In the genomic region with DNA sequence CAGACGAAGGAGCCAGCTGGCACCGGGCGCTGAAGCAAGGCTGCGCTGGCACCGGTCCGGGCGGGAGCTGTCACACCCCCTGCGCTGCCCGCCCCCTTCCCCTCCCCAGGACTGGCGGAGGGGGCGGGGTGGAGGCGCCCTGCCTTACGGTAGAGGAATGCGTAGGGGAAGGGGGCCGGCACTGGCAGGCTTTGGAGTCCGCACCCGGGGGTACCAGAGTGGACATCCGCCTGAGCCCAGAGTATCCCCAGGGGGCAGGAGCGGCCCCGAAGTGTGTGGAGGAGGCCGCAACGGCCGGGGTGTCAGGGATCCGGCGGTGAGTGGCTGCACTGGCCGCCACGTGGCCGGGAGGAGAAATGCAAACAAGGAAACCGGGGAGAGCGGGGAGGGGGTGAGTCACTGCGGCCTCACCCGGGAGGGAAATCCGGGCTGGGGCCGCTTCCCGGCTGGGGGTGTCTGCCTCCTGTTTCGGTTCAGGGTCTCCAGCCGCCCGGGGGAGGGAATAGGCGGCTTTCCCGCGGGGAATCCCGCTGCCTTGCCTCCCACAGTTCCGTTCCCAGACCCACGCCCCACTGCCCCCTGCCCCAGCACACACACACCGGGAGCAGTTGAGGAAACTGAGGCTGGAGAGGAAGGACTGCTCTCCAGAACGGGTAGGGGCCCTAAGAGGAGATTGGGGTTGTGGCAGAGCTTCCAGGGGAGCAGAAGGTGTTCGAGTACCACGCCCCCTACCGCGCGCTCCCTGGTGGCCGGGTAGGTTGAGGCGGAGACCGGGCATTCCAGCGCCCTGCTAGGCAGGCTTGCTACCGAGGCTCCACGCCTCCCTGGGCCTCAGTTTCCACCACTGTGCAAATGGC, we compare ENCODE assay signal across 8 cellular contexts. TPM values are rescaled to one million over a fixed set of nuclear protein-coding genes. Genes with fewer than 3 reads are reported as not detected.
DNase-seq lines count a peak whose midpoint lies in the region; ATAC-seq and TF ChIP-seq lines count a peak whose summit lies in the region.

A gene with protein sequence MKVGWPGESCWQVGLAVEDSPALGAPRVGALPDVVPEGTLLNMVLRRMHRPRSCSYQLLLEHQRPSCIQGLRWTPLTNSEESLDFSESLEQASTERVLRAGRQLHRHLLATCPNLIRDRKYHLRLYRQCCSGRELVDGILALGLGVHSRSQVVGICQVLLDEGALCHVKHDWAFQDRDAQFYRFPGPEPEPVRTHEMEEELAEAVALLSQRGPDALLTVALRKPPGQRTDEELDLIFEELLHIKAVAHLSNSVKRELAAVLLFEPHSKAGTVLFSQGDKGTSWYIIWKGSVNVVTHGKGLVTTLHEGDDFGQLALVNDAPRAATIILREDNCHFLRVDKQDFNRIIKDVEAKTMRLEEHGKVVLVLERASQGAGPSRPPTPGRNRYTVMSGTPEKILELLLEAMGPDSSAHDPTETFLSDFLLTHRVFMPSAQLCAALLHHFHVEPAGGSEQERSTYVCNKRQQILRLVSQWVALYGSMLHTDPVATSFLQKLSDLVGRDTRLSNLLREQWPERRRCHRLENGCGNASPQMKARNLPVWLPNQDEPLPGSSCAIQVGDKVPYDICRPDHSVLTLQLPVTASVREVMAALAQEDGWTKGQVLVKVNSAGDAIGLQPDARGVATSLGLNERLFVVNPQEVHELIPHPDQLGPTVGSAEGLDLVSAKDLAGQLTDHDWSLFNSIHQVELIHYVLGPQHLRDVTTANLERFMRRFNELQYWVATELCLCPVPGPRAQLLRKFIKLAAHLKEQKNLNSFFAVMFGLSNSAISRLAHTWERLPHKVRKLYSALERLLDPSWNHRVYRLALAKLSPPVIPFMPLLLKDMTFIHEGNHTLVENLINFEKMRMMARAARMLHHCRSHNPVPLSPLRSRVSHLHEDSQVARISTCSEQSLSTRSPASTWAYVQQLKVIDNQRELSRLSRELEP (minus strand): TSS at position 47 of the 857 bp plus-strand sequence. CDS start 324 bp downstream, outside the sequence.

- H3K36me3 ChIP-seq in RWPE2 (ENCODE audit: low read depth) (no peaks in the 10 kb centered on the region), neutrophil (no peaks in the 10 kb centered on the region), testis (ENCODE audit: low read depth, missing control alignments) (no peaks in the 10 kb centered on the region)

- ATAC-seq in GM19467 (IDR thresholded peaks at IDR 0.05; ENCODE audit: unreplicated experiment) (peak; percentile 51), RWPE2 (ENCODE audit: low read depth) (peak; percentile 63)

- no peaks in the 10 kb centered on the region for H3K27me3 ChIP-seq in RWPE2 (ENCODE audit: insufficient read depth, poor library complexity, severe bottlenecking)
- no peaks in the 10 kb centered on the region for H3K27me3 ChIP-seq in neutrophil
- H3K27me3 ChIP-seq in testis: no peaks in the 10 kb centered on the region

- H3K4me3 ChIP-seq in RWPE2 (ENCODE audit: severe bottlenecking) (peak within 1 kb of the TSS; percentile 40), neutrophil (ENCODE audit: low read depth in 1 of 2, low read length in 1 of 2) (peak within 1 kb of the TSS; percentile 69 to 71), testis (peak within 1 kb of the TSS; percentile 56 to 70)

- intact Hi-C loops in testis (cut with DNase I; ENCODE audit: low total_unique reads): no loop called here

- WGBS in testis, 2 donors: 2 to 4% methylated on average over 37 to 57 of the region's 57 CpGs

- H3K4me1 ChIP-seq in RWPE2 (ENCODE audit: insufficient read depth, poor library complexity, severe bottlenecking) (peaks cover 44% of the 10 kb centered on the region), neutrophil (ENCODE audit: control insufficient read depth in 1 of 2, insufficient read depth in 1 of 2, low read depth in 1 of 2, low read length in 1 of 2) (peaks cover 28 to 34% of the 10 kb centered on the region in 2 experiments), testis (peaks cover 42% of the 10 kb centered on the region)

- TF ChIP-seq CTCF in RWPE2 (IDR thresholded peaks at IDR 0.05; ENCODE audit: poor library complexity, severe bottlenecking) (peak; percentile 61), neutrophil (IDR thresholded peaks at IDR 0.05) (peak; percentile 77), testis (IDR thresholded peaks at IDR 0.05) (peak; percentile 16 to 64 (median 50))

- H3K9me3 ChIP-seq in RWPE2 (ENCODE audit: severe bottlenecking): no peaks in the 10 kb centered on the region
- no peaks in the 10 kb centered on the region for H3K9me3 ChIP-seq in neutrophil
- H3K9me3 ChIP-seq in testis: no peaks in the 10 kb centered on the region

- DNase-seq in COR-L47 (lab: John Stamatoyannopoulos, UW) (peak; percentile 80), HuH-7 (ENCODE audit: low spot score) (peak; percentile 93), RWPE2 (ENCODE audit: low spot score) (peak; percentile 91), germinal center (ENCODE audit: low spot score) (peak; percentile 81), testis (peak; percentile 84)
- DNase-seq in activated naive CD4-positive, alpha-beta T cell treated with anti-CD3 and anti-CD28 coated beads, Interleukin-2, amount 50 U/mL, for 16 hours: peak; percentile 65

- H3K27ac ChIP-seq in RWPE2 (ENCODE audit: poor library complexity, severe bottlenecking): peak within 1 kb of the TSS; percentile 61
- H3K27ac ChIP-seq in neutrophil: peak within 1 kb of the TSS; percentile 19
- H3K27ac ChIP-seq in testis: peak within 1 kb of the TSS; percentile 53 to 71

- no peak for TF ChIP-seq POLR2A in testis (IDR thresholded peaks at IDR 0.05)

RNA-seq across cellular contexts. Expression of the gene that starts here (rescaled TPM):
- 10 to 100 TPM; 24.6 to 30.2 TPM for total RNA-seq in testis
- polyA plus RNA-seq in testis (ENCODE audit: insufficient read depth, low read depth, low replicate concordance): 13.9 TPM

Comparison
In these comparisons a context has a peak if more than half of its experiments do, and no peak if none do; other contexts are left out.
1. Peak in every context shown above with its lines: DNase-seq, ATAC-seq, H3K4me3 ChIP-seq and H3K27ac ChIP-seq.